In genomic region chr10:132928261-132928660, GRCh38 we compare ENCODE assay signal across 21 cellular contexts. TPM values are rescaled to one million over a fixed set of nuclear protein-coding genes. Genes with fewer than 3 reads are reported as not detected.
"Had no signal": no experiment of that assay in that cellular context is flagged by ENCODE, and none has a peak within 500 bp of the region (broad histone marks: within the 10 kb centered on the region; RNA-seq: fewer than 3 reads in every experiment).

No MANE protein-coding gene starts in this region.

- H3K27me3 ChIP-seq: MG63 had no signal

- DNase-seq: IMR-90, Karpas-422, KG1, MG63, NCI-H1092, NCI-H1105 treated with DMSO at 0.1 percent for 48 hours, NCI-H1417 treated with DMSO at 0.1 percent for 48 hours, NCI-H146, NCI-H1694 treated with DMSO at 0.1 percent for 48 hours, NCI-H1930, NCI-H2081, NCI-H2107, NCI-H2227 treated with DMSO at 0.1 percent for 48 hours, NCI-H524, NCI-H526 treated with DMSO at 0.1 percent for 48 hours, NCI-H748 treated with DMSO at 0.1 percent for 48 hours, RPMI8226, SHP77, SK-N-SH had no signal

- H3K36me3 ChIP-seq: MG63 had no signal

- H3K9me3 ChIP-seq: MG63, SK-N-SH had no signal

- H3K4me3 ChIP-seq: MG63 had no signal

RNA-seq across cellular contexts. Expression of gene CFAP46, which starts 14.1 kb away (rescaled TPM):
- total RNA-seq: HT-29, SK-MEL-5 had no signal
